Comparison of ENCODE assay signal across 26 cellular contexts in the genomic region with DNA sequence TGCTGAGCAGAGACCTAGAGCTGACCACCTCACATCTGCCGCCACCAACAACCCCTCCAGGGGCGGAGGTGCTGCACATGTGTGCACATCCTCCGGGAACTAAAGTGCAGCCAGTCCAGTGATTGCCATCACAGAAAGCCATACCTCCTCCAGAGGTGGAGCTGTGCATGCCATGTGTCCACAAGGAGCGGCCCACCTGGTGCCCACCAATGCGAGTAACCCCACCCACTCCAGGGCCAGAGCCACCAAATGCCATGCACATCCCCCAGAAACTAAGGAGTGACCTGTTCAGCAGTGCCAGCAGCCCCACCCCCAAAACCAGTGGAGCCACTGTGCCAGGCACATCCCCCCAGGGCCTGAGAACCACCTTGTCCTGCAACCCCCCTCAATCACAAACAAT.
"Had no signal": no experiment of that assay in that cellular context is flagged by ENCODE, and none has a peak within 500 bp of the region (broad histone marks: within the 10 kb centered on the region; RNA-seq: fewer than 3 reads in every experiment).

No MANE protein-coding gene starts in this region.

- H3K4me3 Mint-ChIP-seq: activated CD4-positive, alpha-beta memory T cell treated with anti-CD3 and anti-CD28 coated beads, Interleukin-2, amount 10 ng/mL, durations not matched to agents 7 days and 5 days; activated CD4-positive, alpha-beta T cell treated with anti-CD3 and anti-CD28 coated beads, Interleukin-2, amount 10 ng/mL, durations not matched to agents 7 days and 5 days; activated naive CD8-positive, alpha-beta T cell; activated T-cell treated with anti-CD3 and anti-CD28 coated beads, Interleukin-2, amount 50 U/mL, for 24 hours; activated T-cell treated with anti-CD3 and anti-CD28 coated beads, Interleukin-2, amount 50 U/mL, for 72 hours; central memory CD8-positive, alpha-beta T cell; WTC11 had no signal

- DNase-seq: activated CD4-positive, alpha-beta memory T cell treated with anti-CD3 and anti-CD28 coated beads, Interleukin-2, amount 10 ng/mL, durations not matched to agents 7 days and 5 days; activated CD4-positive, alpha-beta T cell treated with anti-CD3 and anti-CD28 coated beads for 1 hour; activated CD4-positive, alpha-beta T cell treated with anti-CD3 and anti-CD28 coated beads for 4 hours; activated CD4-positive, alpha-beta T cell treated with anti-CD3 and anti-CD28 coated beads, Interleukin-2, amount 10 ng/mL, durations not matched to agents 7 days and 5 days; activated CD4-positive, alpha-beta T cell treated with anti-CD3 and anti-CD28 coated beads, Interleukin-2, amount 50 U/mL, for 4 hours; activated CD8-positive, alpha-beta memory T cell treated with anti-CD3 and anti-CD28 coated beads, Interleukin-2, amount 50 U/mL, for 48 hours; activated effector memory CD4-positive, alpha-beta T cell treated with Interleukin-2 at 50 U/mL for 16 hours; activated gamma-delta T cell treated with Interleukin-2 at 50 U/mL for 16 hours; activated naive CD4-positive, alpha-beta T cell treated with anti-CD3 and anti-CD28 coated beads, Interleukin-2, amount 50 U/mL, for 16 hours; activated naive CD4-positive, alpha-beta T cell treated with Interleukin-2 at 50 U/mL for 16 hours; activated T-cell treated with anti-CD3 and anti-CD28 coated beads for 4 hours; activated T-cell treated with anti-CD3 and anti-CD28 coated beads, Interleukin-2, amount 50 U/mL, for 24 hours; activated T-cell treated with anti-CD3 and anti-CD28 coated beads, Interleukin-2, amount 50 U/mL, for 72 hours; amniotic stem cell; anterior cingulate cortex; brain microvascular endothelial cell; effector CD8-positive, alpha-beta T cell; esophagus squamous epithelium; foreskin melanocyte; T-helper 2 cell had no signal

- H3K36me3 ChIP-seq: brain microvascular endothelial cell, esophagus squamous epithelium, gastroesophageal sphincter had no signal

- H3K4me3 ChIP-seq: esophagus squamous epithelium, gastroesophageal sphincter had no signal

- ATAC-seq: activated T-cell treated with anti-CD3 and anti-CD28 coated beads, Interleukin-2, amount 50 U/mL, for 72 hours; gastroesophageal sphincter; WTC11 had no signal

- H3K27ac Mint-ChIP-seq: activated CD4-positive, alpha-beta memory T cell treated with anti-CD3 and anti-CD28 coated beads, Interleukin-2, amount 10 ng/mL, durations not matched to agents 7 days and 5 days; activated CD4-positive, alpha-beta T cell treated with anti-CD3 and anti-CD28 coated beads, Interleukin-2, amount 10 ng/mL, durations not matched to agents 7 days and 5 days; activated naive CD8-positive, alpha-beta T cell; activated T-cell treated with anti-CD3 and anti-CD28 coated beads, Interleukin-2, amount 50 U/mL, for 24 hours; activated T-cell treated with anti-CD3 and anti-CD28 coated beads, Interleukin-2, amount 50 U/mL, for 72 hours; WTC11 had no signal

- H3K4me1 ChIP-seq: esophagus squamous epithelium, gastroesophageal sphincter had no signal

- H3K4me1 Mint-ChIP-seq: activated CD4-positive, alpha-beta memory T cell treated with anti-CD3 and anti-CD28 coated beads, Interleukin-2, amount 10 ng/mL, durations not matched to agents 7 days and 5 days; activated CD4-positive, alpha-beta T cell treated with anti-CD3 and anti-CD28 coated beads, Interleukin-2, amount 10 ng/mL, durations not matched to agents 7 days and 5 days; central memory CD8-positive, alpha-beta T cell had no signal

- H3K27me3 ChIP-seq: brain microvascular endothelial cell, esophagus squamous epithelium had no signal

- H3K27me3 Mint-ChIP-seq: activated CD4-positive, alpha-beta memory T cell treated with anti-CD3 and anti-CD28 coated beads, Interleukin-2, amount 10 ng/mL, durations not matched to agents 7 days and 5 days had no signal

- H3K27ac ChIP-seq: brain microvascular endothelial cell, epithelial cell of prostate, esophagus squamous epithelium, gastroesophageal sphincter, VCaP had no signal
